ENCODE assay signal across 17 cellular contexts in genomic region chr17:82888583-82889495, GRCh38. TPM values are rescaled to one million over a fixed set of nuclear protein-coding genes. Genes with fewer than 3 reads are reported as not detected.
DNase-seq lines count a peak whose midpoint lies in the region; ATAC-seq and TF ChIP-seq lines count a peak whose summit lies in the region.
"Had no signal": no experiment of that assay in that cellular context is flagged by ENCODE, and none has a peak within 500 bp of the region (broad histone marks: within the 10 kb centered on the region; RNA-seq: fewer than 3 reads in every experiment).

No MANE protein-coding gene starts in this region.

- TF ChIP-seq CTCF in Calu3 (IDR thresholded peaks at IDR 0.05; ENCODE audit: unreplicated experiment), result no peak
- no peak for TF ChIP-seq CTCF in heart right ventricle (IDR thresholded peaks at IDR 0.05)
- TF ChIP-seq CTCF in progenitor cell of endocrine pancreas (IDR thresholded peaks at IDR 0.05; ENCODE audit: unreplicated experiment), result no peak

- H3K4me1 Mint-ChIP-seq in Calu3 (ENCODE audit: low read depth, unreplicated experiment), result peaks cover 49% of the 10 kb centered on the region
- peaks cover 69% of the 10 kb centered on the region for H3K4me1 Mint-ChIP-seq in progenitor cell of endocrine pancreas (ENCODE audit: low read depth)
- peaks cover 55% of the 10 kb centered on the region for H3K4me1 Mint-ChIP-seq in activated CD4-positive, alpha-beta T cell treated with anti-CD3 and anti-CD28 coated beads for 36 hours

- no TSS peak for BruUV-seq in Calu3 (replicated peaks; lab: Mats Ljungman, UMichigan)

- CTCF ChIA-PET in Calu3 (lab: Charles Lee), result interaction anchor here (0.6 to 2.6 kb wide), 7 partner anchors 12 to 266 kb away, joined by 3 to 12 read pairs (median 5); no protein-coding TSS in a partner anchor
- CTCF ChIA-PET in activated CD4-positive, alpha-beta T cell treated with anti-CD3 and anti-CD28 coated beads for 36 hours (lab: Charles Lee), result no interaction called here

- H3K4me3 Mint-ChIP-seq in Calu3 (ENCODE audit: low read depth, unreplicated experiment) (peak overlapping the region; percentile 55), progenitor cell of endocrine pancreas (ENCODE audit: low read depth) (peak overlapping the region; percentile 66)
- no peak overlapping the region for H3K4me3 Mint-ChIP-seq in activated CD4-positive, alpha-beta T cell treated with anti-CD3 and anti-CD28 coated beads for 36 hours

- DNase-seq in Calu3 (peak; percentile 80), NCI-H2196 (lab: John Stamatoyannopoulos, UW; ENCODE audit: unreplicated experiment) (peak; percentile 89), heart right ventricle (peak; percentile 66 to 79), progenitor cell of endocrine pancreas (ENCODE audit: low spot score, unreplicated experiment) (no peak), cerebellar nuclear complex (lab: John Stamatoyannopoulos, UW) (no peak)
- no peak for DNase-seq in activated CD4-positive, alpha-beta T cell treated with anti-CD3 and anti-CD28 coated beads for 36 hours
- DNase-seq in activated CD4-positive, CD25-positive, alpha-beta regulatory T cell (lab: John Stamatoyannopoulos, UW), result no peak
- DNase-seq: activated CD4-positive, alpha-beta T cell treated with anti-CD3 and anti-CD28 coated beads for 1 hour; activated gamma-delta T cell; NCI-H2171; SHP77 treated with DMSO at 0.1 percent for 48 hours; uterus had no signal

- H3K27ac ChIP-seq in heart right ventricle, result peak overlapping the region in 8 of 10 donors; percentile 37 to 80 (median 62)
- H3K27ac ChIP-seq: uterus had no signal

- H3K27me3 Mint-ChIP-seq in Calu3 (ENCODE audit: unreplicated experiment) (no peaks in the 10 kb centered on the region), progenitor cell of endocrine pancreas (no peaks in the 10 kb centered on the region)
- no peaks in the 10 kb centered on the region for H3K27me3 Mint-ChIP-seq in activated CD4-positive, alpha-beta T cell treated with anti-CD3 and anti-CD28 coated beads for 36 hours
- H3K27me3 Mint-ChIP-seq: central memory CD8-positive, alpha-beta T cell had no signal

- H3K27ac Mint-ChIP-seq in Calu3 (ENCODE audit: unreplicated experiment) (peak overlapping the region; percentile 95), progenitor cell of endocrine pancreas (peak overlapping the region; percentile 99)
- H3K27ac Mint-ChIP-seq in activated CD4-positive, alpha-beta T cell treated with anti-CD3 and anti-CD28 coated beads for 36 hours, result no peak overlapping the region

- H3K36me3 ChIP-seq in heart right ventricle, result peaks cover 0 to 32% (median 0%) of the 10 kb centered on the region in 9 donors
- H3K36me3 ChIP-seq: uterus had no signal

- 65 to 67% methylated on average over 30 of the region's 30 CpGs for WGBS in heart right ventricle, 2 donors

- H3K4me3 ChIP-seq in heart right ventricle, result no peak overlapping the region
- H3K4me3 ChIP-seq: HAP-1, uterus had no signal

- POLR2A ChIA-PET in activated CD4-positive, alpha-beta T cell treated with anti-CD3 and anti-CD28 coated beads for 36 hours (lab: Charles Lee), result no interaction called here

- intact Hi-C loops in Calu3 (cut with micrococcal nuclease; ENCODE audit: unreplicated experiment) (no loop called here), heart right ventricle (cut with DNase I) (no loop called here)
- intact Hi-C loops in activated CD4-positive, alpha-beta T cell treated with anti-CD3 and anti-CD28 coated beads for 36 hours (cut with DNase I, micrococcal nuclease), result no loop called here

- H3K9me3 ChIP-seq in heart right ventricle, result no peaks in the 10 kb centered on the region
- H3K9me3 ChIP-seq: HAP-1, uterus had no signal

- H3K27me3 ChIP-seq in heart right ventricle, result no peaks in the 10 kb centered on the region
- H3K27me3 ChIP-seq: uterus had no signal

- H3K9me3 Mint-ChIP-seq in Calu3 (ENCODE audit: low read depth, unreplicated experiment) (no peaks in the 10 kb centered on the region), progenitor cell of endocrine pancreas (ENCODE audit: low read depth) (peaks cover 6% of the 10 kb centered on the region)
- H3K9me3 Mint-ChIP-seq in activated CD4-positive, alpha-beta T cell treated with anti-CD3 and anti-CD28 coated beads for 36 hours (ENCODE audit: low read depth), result no peaks in the 10 kb centered on the region
- H3K9me3 Mint-ChIP-seq: central memory CD8-positive, alpha-beta T cell had no signal

- ATAC-seq in heart right ventricle (peak; percentile 35 to 88 (median 80)), HG02759 (IDR thresholded peaks at IDR 0.05; ENCODE audit: unreplicated experiment) (no peak)
- no peak for ATAC-seq in activated CD4-positive, alpha-beta T cell treated with anti-CD3 and anti-CD28 coated beads for 36 hours

- peaks cover 23 to 84% (median 68%) of the 10 kb centered on the region in 9 donors for H3K4me1 ChIP-seq in heart right ventricle
- H3K4me1 ChIP-seq: HAP-1, uterus had no signal

- H3K36me3 Mint-ChIP-seq in Calu3 (ENCODE audit: insufficient read depth, unreplicated experiment) (peaks cover 32% of the 10 kb centered on the region), progenitor cell of endocrine pancreas (ENCODE audit: insufficient read depth) (peaks cover 13% of the 10 kb centered on the region)
- H3K36me3 Mint-ChIP-seq in activated CD4-positive, alpha-beta T cell treated with anti-CD3 and anti-CD28 coated beads for 36 hours (ENCODE audit: low read depth), result peaks cover 23% of the 10 kb centered on the region

RNA-seq across cellular contexts. Expression of gene ZNF750, which starts 49.0 kb away (rescaled TPM):
- total RNA-seq in Calu3 (2022), result not detected in 2 replicates
- total RNA-seq in heart right ventricle, result under 1 TPM in 3 of 10 donors, not detected in 7; 0.11 to 0.20 (median 0.15) TPM
- polyA plus RNA-seq in heart right ventricle, result under 1 TPM; 0.14 to 0.15 TPM
- total RNA-seq in progenitor cell of endocrine pancreas, result 0.07 and 0.11 TPM in 2 replicates
- not detected for total RNA-seq in activated CD4-positive, alpha-beta T cell treated with anti-CD3 and anti-CD28 coated beads for 36 hours
- total RNA-seq: fibroblast of villous mesenchyme, renal cortical epithelial cell had no signal

Comparison
In these comparisons a context has a peak if more than half of its experiments do, and no peak if none do; other contexts are left out.
1. DNase-seq: peak in Calu3 (single experiment), NCI-H2196 (single experiment) and heart right ventricle (2 of 2); none in progenitor cell of endocrine pancreas (single experiment), activated CD4-positive, alpha-beta T cell treated with anti-CD3 and anti-CD28 coated beads for 36 hours (single experiment), activated CD4-positive, CD25-positive, alpha-beta regulatory T cell (0 of 4) and cerebellar nuclear complex (0 of 2).
2. ATAC-seq: peak in heart right ventricle (8 of 8); none in activated CD4-positive, alpha-beta T cell treated with anti-CD3 and anti-CD28 coated beads for 36 hours (single experiment) and HG02759 (single experiment).